ENCODE assay signal across 1 cellular context in the genomic region with DNA sequence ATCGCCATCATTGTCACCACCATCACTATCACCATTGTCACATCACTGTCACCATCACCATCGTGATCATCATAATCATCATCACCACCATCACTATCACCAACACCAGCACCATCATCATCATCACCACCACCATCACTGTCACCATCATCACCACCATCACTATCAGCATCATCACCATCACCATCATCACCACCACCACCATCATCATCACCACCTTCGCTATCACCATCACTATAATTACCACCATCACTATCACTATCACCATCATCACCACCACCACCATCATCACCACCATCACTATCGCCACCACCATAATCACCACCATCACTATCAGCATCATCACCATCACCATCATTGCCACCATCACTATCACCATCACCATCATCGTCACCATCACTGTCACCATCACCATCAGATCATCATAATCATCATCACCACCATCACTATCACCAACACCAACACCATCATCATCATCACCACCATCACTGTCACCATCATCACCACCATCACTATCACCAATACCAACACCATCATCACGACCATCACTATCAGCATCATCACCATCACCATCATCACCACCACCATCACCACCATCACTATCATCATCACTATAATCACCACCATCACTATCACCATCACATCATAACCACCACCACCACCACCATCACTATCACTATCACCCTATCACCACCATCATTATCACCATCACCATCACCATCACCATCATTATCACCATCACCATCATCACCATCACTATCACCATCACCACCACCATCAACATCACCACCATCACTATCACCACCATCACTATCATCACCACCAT.
TF ChIP-seq lines count a peak whose summit lies in the region.

No MANE protein-coding gene starts in this region.

TF ChIP-seq in H1, 55 proteins besides CTCF, POLR2A, EP300 and RAD21:
- TF ChIP-seq CREB1 (IDR thresholded peaks at IDR 0.05) (no peak), RBBP5 (IDR thresholded peaks at IDR 0.05; ENCODE audit: borderline replicate concordance, low read depth, low read length) (no peak), SRF (IDR thresholded peaks at IDR 0.05; ENCODE audit: low read depth, low read length) (no peak), TEAD4 (IDR thresholded peaks at IDR 0.05; ENCODE audit: low read depth, low read length) (no peak), KDM1A (IDR thresholded peaks at IDR 0.05; ENCODE audit: borderline replicate concordance, low read length) (no peak), RFX5 (IDR thresholded peaks at IDR 0.05; ENCODE audit: borderline replicate concordance, low read depth, low read length) (no peak), CBX5 (IDR thresholded peaks at IDR 0.05; ENCODE audit: low read depth, low read length) (no peak), SIX5 (IDR thresholded peaks at IDR 0.05; ENCODE audit: low read depth, low read length) (no peak), TAF1 (IDR thresholded peaks at IDR 0.05; ENCODE audit: low read depth, low read length) (no peak), YY1 (IDR thresholded peaks at IDR 0.05; ENCODE audit: low read depth, low read length) (no peak), CBX8 (IDR thresholded peaks at IDR 0.05; ENCODE audit: borderline replicate concordance, low read depth, low read length) (no peak), TCF12 (IDR thresholded peaks at IDR 0.05; ENCODE audit: low read depth, low read length) (no peak), KDM5A (IDR thresholded peaks at IDR 0.05; ENCODE audit: low read length) (no peak), SUZ12 (IDR thresholded peaks at IDR 0.05; ENCODE audit: low read length) (no peak), ASH2L (IDR thresholded peaks at IDR 0.05; ENCODE audit: low read length) (no peak), TAF7 (optimal IDR thresholded peaks at IDR 0.05; ENCODE audit: borderline replicate concordance, low read depth, low read length) (no peak), SIN3A (conservative IDR thresholded peaks at IDR 0.05 in 1 of 2, IDR thresholded peaks at IDR 0.05 in 1 of 2; ENCODE audit: low read depth in 1 of 2, low read length in 2 of 2) (no peak), SIRT6 (IDR thresholded peaks at IDR 0.05; ENCODE audit: low read length) (no peak)
- TF ChIP-seq, protein P1, sequence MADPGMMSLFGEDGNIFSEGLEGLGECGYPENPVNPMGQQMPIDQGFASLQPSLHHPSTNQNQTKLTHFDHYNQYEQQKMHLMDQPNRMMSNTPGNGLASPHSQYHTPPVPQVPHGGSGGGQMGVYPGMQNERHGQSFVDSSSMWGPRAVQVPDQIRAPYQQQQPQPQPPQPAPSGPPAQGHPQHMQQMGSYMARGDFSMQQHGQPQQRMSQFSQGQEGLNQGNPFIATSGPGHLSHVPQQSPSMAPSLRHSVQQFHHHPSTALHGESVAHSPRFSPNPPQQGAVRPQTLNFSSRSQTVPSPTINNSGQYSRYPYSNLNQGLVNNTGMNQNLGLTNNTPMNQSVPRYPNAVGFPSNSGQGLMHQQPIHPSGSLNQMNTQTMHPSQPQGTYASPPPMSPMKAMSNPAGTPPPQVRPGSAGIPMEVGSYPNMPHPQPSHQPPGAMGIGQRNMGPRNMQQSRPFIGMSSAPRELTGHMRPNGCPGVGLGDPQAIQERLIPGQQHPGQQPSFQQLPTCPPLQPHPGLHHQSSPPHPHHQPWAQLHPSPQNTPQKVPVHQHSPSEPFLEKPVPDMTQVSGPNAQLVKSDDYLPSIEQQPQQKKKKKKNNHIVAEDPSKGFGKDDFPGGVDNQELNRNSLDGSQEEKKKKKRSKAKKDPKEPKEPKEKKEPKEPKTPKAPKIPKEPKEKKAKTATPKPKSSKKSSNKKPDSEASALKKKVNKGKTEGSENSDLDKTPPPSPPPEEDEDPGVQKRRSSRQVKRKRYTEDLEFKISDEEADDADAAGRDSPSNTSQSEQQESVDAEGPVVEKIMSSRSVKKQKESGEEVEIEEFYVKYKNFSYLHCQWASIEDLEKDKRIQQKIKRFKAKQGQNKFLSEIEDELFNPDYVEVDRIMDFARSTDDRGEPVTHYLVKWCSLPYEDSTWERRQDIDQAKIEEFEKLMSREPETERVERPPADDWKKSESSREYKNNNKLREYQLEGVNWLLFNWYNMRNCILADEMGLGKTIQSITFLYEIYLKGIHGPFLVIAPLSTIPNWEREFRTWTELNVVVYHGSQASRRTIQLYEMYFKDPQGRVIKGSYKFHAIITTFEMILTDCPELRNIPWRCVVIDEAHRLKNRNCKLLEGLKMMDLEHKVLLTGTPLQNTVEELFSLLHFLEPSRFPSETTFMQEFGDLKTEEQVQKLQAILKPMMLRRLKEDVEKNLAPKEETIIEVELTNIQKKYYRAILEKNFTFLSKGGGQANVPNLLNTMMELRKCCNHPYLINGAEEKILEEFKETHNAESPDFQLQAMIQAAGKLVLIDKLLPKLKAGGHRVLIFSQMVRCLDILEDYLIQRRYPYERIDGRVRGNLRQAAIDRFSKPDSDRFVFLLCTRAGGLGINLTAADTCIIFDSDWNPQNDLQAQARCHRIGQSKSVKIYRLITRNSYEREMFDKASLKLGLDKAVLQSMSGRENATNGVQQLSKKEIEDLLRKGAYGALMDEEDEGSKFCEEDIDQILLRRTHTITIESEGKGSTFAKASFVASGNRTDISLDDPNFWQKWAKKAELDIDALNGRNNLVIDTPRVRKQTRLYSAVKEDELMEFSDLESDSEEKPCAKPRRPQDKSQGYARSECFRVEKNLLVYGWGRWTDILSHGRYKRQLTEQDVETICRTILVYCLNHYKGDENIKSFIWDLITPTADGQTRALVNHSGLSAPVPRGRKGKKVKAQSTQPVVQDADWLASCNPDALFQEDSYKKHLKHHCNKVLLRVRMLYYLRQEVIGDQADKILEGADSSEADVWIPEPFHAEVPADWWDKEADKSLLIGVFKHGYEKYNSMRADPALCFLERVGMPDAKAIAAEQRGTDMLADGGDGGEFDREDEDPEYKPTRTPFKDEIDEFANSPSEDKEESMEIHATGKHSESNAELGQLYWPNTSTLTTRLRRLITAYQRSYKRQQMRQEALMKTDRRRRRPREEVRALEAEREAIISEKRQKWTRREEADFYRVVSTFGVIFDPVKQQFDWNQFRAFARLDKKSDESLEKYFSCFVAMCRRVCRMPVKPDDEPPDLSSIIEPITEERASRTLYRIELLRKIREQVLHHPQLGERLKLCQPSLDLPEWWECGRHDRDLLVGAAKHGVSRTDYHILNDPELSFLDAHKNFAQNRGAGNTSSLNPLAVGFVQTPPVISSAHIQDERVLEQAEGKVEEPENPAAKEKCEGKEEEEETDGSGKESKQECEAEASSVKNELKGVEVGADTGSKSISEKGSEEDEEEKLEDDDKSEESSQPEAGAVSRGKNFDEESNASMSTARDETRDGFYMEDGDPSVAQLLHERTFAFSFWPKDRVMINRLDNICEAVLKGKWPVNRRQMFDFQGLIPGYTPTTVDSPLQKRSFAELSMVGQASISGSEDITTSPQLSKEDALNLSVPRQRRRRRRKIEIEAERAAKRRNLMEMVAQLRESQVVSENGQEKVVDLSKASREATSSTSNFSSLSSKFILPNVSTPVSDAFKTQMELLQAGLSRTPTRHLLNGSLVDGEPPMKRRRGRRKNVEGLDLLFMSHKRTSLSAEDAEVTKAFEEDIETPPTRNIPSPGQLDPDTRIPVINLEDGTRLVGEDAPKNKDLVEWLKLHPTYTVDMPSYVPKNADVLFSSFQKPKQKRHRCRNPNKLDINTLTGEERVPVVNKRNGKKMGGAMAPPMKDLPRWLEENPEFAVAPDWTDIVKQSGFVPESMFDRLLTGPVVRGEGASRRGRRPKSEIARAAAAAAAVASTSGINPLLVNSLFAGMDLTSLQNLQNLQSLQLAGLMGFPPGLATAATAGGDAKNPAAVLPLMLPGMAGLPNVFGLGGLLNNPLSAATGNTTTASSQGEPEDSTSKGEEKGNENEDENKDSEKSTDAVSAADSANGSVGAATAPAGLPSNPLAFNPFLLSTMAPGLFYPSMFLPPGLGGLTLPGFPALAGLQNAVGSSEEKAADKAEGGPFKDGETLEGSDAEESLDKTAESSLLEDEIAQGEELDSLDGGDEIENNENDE (IDR thresholded peaks at IDR 0.05; ENCODE audit: insufficient replicate concordance, low read length) = no peak
- TF ChIP-seq, protein P2, sequence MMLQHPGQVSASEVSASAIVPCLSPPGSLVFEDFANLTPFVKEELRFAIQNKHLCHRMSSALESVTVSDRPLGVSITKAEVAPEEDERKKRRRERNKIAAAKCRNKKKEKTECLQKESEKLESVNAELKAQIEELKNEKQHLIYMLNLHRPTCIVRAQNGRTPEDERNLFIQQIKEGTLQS (IDR thresholded peaks at IDR 0.05; ENCODE audit: insufficient read depth, low read depth, low read length) = no peak
